ENCODE assay signal across 8 cellular contexts in genomic region chrX:54042609-54043010, GRCh38. TPM values are rescaled to one million over a fixed set of nuclear protein-coding genes. Genes with fewer than 3 reads are reported as not detected.
A peak's percentile ranks its signal among the peaks of the same experiment; 100 is the strongest.
DNase-seq lines count a peak whose midpoint lies in the region; ATAC-seq and TF ChIP-seq lines count a peak whose summit lies in the region.

No MANE protein-coding gene starts in this region.

- H2AFZ ChIP-seq in PC-3 (ENCODE audit: low read length) = peak overlapping the region; percentile 96

- DNase-seq in BE2C (peak; percentile 68), HCEC 1CT (peak; percentile 51), PC-3 (peak; percentile 67), foreskin fibroblast (peak; percentile 60 to 83), occipital lobe (lab: John Stamatoyannopoulos, UW) (peak; percentile 5), HuH-7.5 (ENCODE audit: low spot score) (no peak)
- DNase-seq in activated T-helper 2 cell treated with anti-CD3 and anti-CD28 coated beads, Interferon-gamma antibody, Interleukin-2, Interleukin-4, amounts not matched to agents 10 μg/mL and 5 μg/mL and 100 μg/mL, durations not matched to agents 14 hours and 24 hours and 36 hours (ENCODE audit: low spot score) = peak; percentile 9

- peak overlapping the region; percentile 97 for H3K9ac ChIP-seq in PC-3 (ENCODE audit: low read length)

- TF ChIP-seq CTCF in BE2C (IDR thresholded peaks at IDR 0.05; ENCODE audit: low read depth, low read length) (peak; percentile 33; the same call in 1 of the 2 replicates), PC-3 (conservative IDR thresholded peaks at IDR 0.05; ENCODE audit: low read depth, low read length) (peak; percentile 25), foreskin fibroblast (IDR thresholded peaks at IDR 0.05; ENCODE audit: low read depth, low read length) (peak; percentile 20)

- no peaks in the 10 kb centered on the region for H4K20me1 ChIP-seq in PC-3 (ENCODE audit: low read length)

- H3K9me2 ChIP-seq in PC-3 (replicated peaks; ENCODE audit: low read length) = no peaks in the 10 kb centered on the region

- H3K9me3 Mint-ChIP-seq in activated T-helper 2 cell treated with anti-CD3 and anti-CD28 coated beads, Interferon-gamma antibody, Interleukin-2, Interleukin-4, amounts not matched to agents 10 μg/mL and 5 μg/mL and 100 μg/mL, durations not matched to agents 14 hours and 24 hours and 36 hours = no peaks in the 10 kb centered on the region

- H3K79me2 ChIP-seq in PC-3 (ENCODE audit: low read length) = peaks cover 35% of the 10 kb centered on the region

- POLR2A ChIA-PET in PC-3 (lab: Charles Lee; ENCODE audit: unreplicated experiment) = interaction anchor here (0.6 kb wide), 1 partner anchor 140 kb away, joined by 3 read pairs; the partner anchor contains the start of gene FAM120C

- ATAC-seq in PC-3 = peak; percentile 35

- H3K27ac ChIP-seq in PC-3 (ENCODE audit: low read length) = 0 out of 2 replicates have a peak overlapping the region, but pooled peaks have one; percentile 7
- no peak overlapping the region for H3K27ac ChIP-seq in urinary bladder (ENCODE audit: low read depth)

- H3K36me3 ChIP-seq in BE2C = no peaks in the 10 kb centered on the region; the same call in 1 of the 2 replicates
- H3K36me3 ChIP-seq in PC-3 (ENCODE audit: low read depth, low read length) = peaks cover 12% of the 10 kb centered on the region
- no peaks in the 10 kb centered on the region for H3K36me3 ChIP-seq in urinary bladder (ENCODE audit: insufficient read depth)

- peaks cover 16% of the 10 kb centered on the region for H3K36me3 Mint-ChIP-seq in activated T-helper 2 cell treated with anti-CD3 and anti-CD28 coated beads, Interferon-gamma antibody, Interleukin-2, Interleukin-4, amounts not matched to agents 10 μg/mL and 5 μg/mL and 100 μg/mL, durations not matched to agents 14 hours and 24 hours and 36 hours (ENCODE audit: low read depth)

- H3K4me3 Mint-ChIP-seq in activated T-helper 2 cell treated with anti-CD3 and anti-CD28 coated beads, Interferon-gamma antibody, Interleukin-2, Interleukin-4, amounts not matched to agents 10 μg/mL and 5 μg/mL and 100 μg/mL, durations not matched to agents 14 hours and 24 hours and 36 hours (ENCODE audit: low read depth) = peak overlapping the region; percentile 88

- H3K9me3 ChIP-seq in BE2C (no peaks in the 10 kb centered on the region), PC-3 (ENCODE audit: low read length) (no peaks in the 10 kb centered on the region)

- H3K4me3 ChIP-seq in BE2C (ENCODE audit: low read depth, low read length) (peak overlapping the region; percentile 80), PC-3 (ENCODE audit: low read length) (peak overlapping the region; percentile 83), foreskin fibroblast (ENCODE audit: low read depth in 1 of 2, low read length in 2 of 2) (peak overlapping the region; percentile 78 to 79), urinary bladder (ENCODE audit: low read depth, low read length) (peak overlapping the region; percentile 58)

- H3K27me3 Mint-ChIP-seq in activated T-helper 2 cell treated with anti-CD3 and anti-CD28 coated beads, Interferon-gamma antibody, Interleukin-2, Interleukin-4, amounts not matched to agents 10 μg/mL and 5 μg/mL and 100 μg/mL, durations not matched to agents 14 hours and 24 hours and 36 hours (ENCODE audit: low read depth) = no peaks in the 10 kb centered on the region

- no peaks in the 10 kb centered on the region; the same call in 1 of the 2 replicates for H3K4me1 ChIP-seq in BE2C
- peaks cover 23% of the 10 kb centered on the region for H3K4me1 ChIP-seq in PC-3 (ENCODE audit: insufficient read depth, low read length)
- no peaks in the 10 kb centered on the region for H3K4me1 ChIP-seq in urinary bladder (ENCODE audit: insufficient read depth)

- H3F3A ChIP-seq in PC-3 (ENCODE audit: low read length, unreplicated experiment) = no peaks in the 10 kb centered on the region

- WGBS in urinary bladder = 3% methylated on average over 26 of the region's 26 CpGs

- CTCF ChIA-PET in PC-3 (lab: Charles Lee) = interaction anchor here (0.6 kb wide), 1 partner anchor 138 kb away, joined by 4 read pairs; no protein-coding TSS in a partner anchor

- H3K27ac Mint-ChIP-seq in activated T-helper 2 cell treated with anti-CD3 and anti-CD28 coated beads, Interferon-gamma antibody, Interleukin-2, Interleukin-4, amounts not matched to agents 10 μg/mL and 5 μg/mL and 100 μg/mL, durations not matched to agents 14 hours and 24 hours and 36 hours = peak overlapping the region; percentile 97

- H3K4me2 ChIP-seq in PC-3 (ENCODE audit: low read length) = peak overlapping the region; percentile 87

- no peaks in the 10 kb centered on the region for H3K27me3 ChIP-seq in BE2C
- no peaks in the 10 kb centered on the region for H3K27me3 ChIP-seq in PC-3 (ENCODE audit: low read length)

- intact Hi-C loops in PC-3 (cut with micrococcal nuclease) = loop anchor here (2.0 to 10.0 kb wide), 4 partner anchors 136 to 962 kb away; partner anchors contain the start of genes APEX2 and TSR2
- intact Hi-C loops in activated T-helper 2 cell treated with anti-CD3 and anti-CD28 coated beads, Interferon-gamma antibody, Interleukin-2, Interleukin-4, amounts not matched to agents 10 μg/mL and 5 μg/mL and 100 μg/mL, durations not matched to agents 14 hours and 24 hours and 36 hours (cut with micrococcal nuclease) = loop anchor here (5.0 to 10.0 kb wide), 5 partner anchors 325 to 1122 kb away; partner anchors contain the start of genes MAGED2, RIBC1, SMC1A and TSR2

- BruUV-seq in PC-3 (replicated peaks; lab: Mats Ljungman, UMichigan) = no TSS peak

- peaks cover 15% of the 10 kb centered on the region for H3K4me1 Mint-ChIP-seq in activated T-helper 2 cell treated with anti-CD3 and anti-CD28 coated beads, Interferon-gamma antibody, Interleukin-2, Interleukin-4, amounts not matched to agents 10 μg/mL and 5 μg/mL and 100 μg/mL, durations not matched to agents 14 hours and 24 hours and 36 hours (ENCODE audit: low read depth)

RNA-seq across cellular contexts. Expression of gene PHF8, which starts 1.7 kb away (rescaled TPM):
- polyA plus RNA-seq in BE2C (2012; ENCODE audit: insufficient read depth, insufficient read length, low read depth) = 20.4 TPM
- total RNA-seq in PC-3 (2014; rRNA removed) (19.4 and 33.7 TPM in 2 replicates), occipital lobe (9.5 TPM), urinary bladder (20.1 TPM)
- 41.8 and 47.5 TPM in 2 replicates for total RNA-seq in activated T-helper 2 cell treated with anti-CD3 and anti-CD28 coated beads, Interferon-gamma antibody, Interleukin-2, Interleukin-4, amounts not matched to agents 10 μg/mL and 5 μg/mL and 100 μg/mL, durations not matched to agents 14 hours and 24 hours and 36 hours
- polyA plus RNA-seq in urinary bladder = 11.8 TPM
